8 cellular contexts compared by ENCODE assay signal in genomic region chr2:1140389-1141003, GRCh38.
DNase-seq lines count a peak whose midpoint lies in the region; ATAC-seq and TF ChIP-seq lines count a peak whose summit lies in the region.

No MANE protein-coding gene starts in this region.

- H3K9ac ChIP-seq in KMS-11 = no peak overlapping the region

- intact Hi-C loops in spleen (cut with DNase I; ENCODE audit: low total_unique reads) = no loop called here

- DNase-seq in AG04449 (ENCODE audit: low read depth, low spot score) = no peak
- DNase-seq in activated T-cell treated with anti-CD3 and anti-CD28 coated beads for 4 hours = peak; percentile 31
- no peak for DNase-seq in spleen
- DNase-seq in GF-D8 (lab: John Stamatoyannopoulos, UW) = no peak
- no peak for DNase-seq in HCEC 1CT

- WGBS in gastroesophageal sphincter (ENCODE audit: low coverage in 1 of 2), 2 donors = 38 to 50% methylated on average over 11 to 14 of the region's 17 CpGs
- 44 to 47% (median 45%) methylated on average over 17 of the region's 17 CpGs for WGBS in spleen, 5 donors

- no peak overlapping the region for H3K4me2 ChIP-seq in KMS-11

- H3K36me3 ChIP-seq in KMS-11 (ENCODE audit: insufficient read depth) = no peaks in the 10 kb centered on the region
- H3K36me3 ChIP-seq in gastroesophageal sphincter = no peaks in the 10 kb centered on the region
- no peaks in the 10 kb centered on the region for H3K36me3 ChIP-seq in spleen

- TF ChIP-seq CTCF in AG04449 (IDR thresholded peaks at IDR 0.05; ENCODE audit: insufficient read depth, low read length, missing control alignments) = peak; percentile 91
- peak; percentile 57 for TF ChIP-seq CTCF in KMS-11 (conservative IDR thresholded peaks at IDR 0.05; ENCODE audit: low read depth, low read length)
- TF ChIP-seq CTCF in gastroesophageal sphincter (IDR thresholded peaks at IDR 0.05) = peak in 3 of 4 experiments; percentile 10 to 78 (median 36)
- TF ChIP-seq CTCF in spleen (IDR thresholded peaks at IDR 0.05 in 8 of 11, conservative IDR thresholded peaks at IDR 0.05 in 3 of 11) = peak in 9 of 11 experiments; percentile 24 to 82 (median 75)

- H3K4me3 ChIP-seq in AG04449 (ENCODE audit: low read depth, low read length) (no peak overlapping the region), KMS-11 (IDR thresholded peaks at IDR 0.05; ENCODE audit: insufficient read depth, low read depth, low read length) (no peak overlapping the region), gastroesophageal sphincter (no peak overlapping the region), spleen (no peak overlapping the region)

- no peaks in the 10 kb centered on the region for H3K27me3 ChIP-seq in KMS-11 (ENCODE audit: insufficient read depth, low read depth)
- H3K27me3 ChIP-seq in gastroesophageal sphincter = peaks cover 5% of the 10 kb centered on the region
- H3K27me3 ChIP-seq in spleen (replicated peaks in 1 of 7) = peaks cover 0 to 4% (median 0%) of the 10 kb centered on the region in 7 donors

- CTCF ChIA-PET in AG04449 (lab: Yijun Ruan, JAX) = interaction anchor here (0.6 to 2.9 kb wide), 10 partner anchors 8 to 406 kb away, joined by 3 to 13 read pairs (median 4); no protein-coding TSS in a partner anchor

- H2AFZ ChIP-seq in KMS-11 (ENCODE audit: low read depth) = no peak overlapping the region

- no peaks in the 10 kb centered on the region for H3K9me3 ChIP-seq in gastroesophageal sphincter
- H3K9me3 ChIP-seq in spleen = peaks cover 0 to 9% (median 0%) of the 10 kb centered on the region in 8 donors

- no peaks in the 10 kb centered on the region for H3K4me1 ChIP-seq in KMS-11 (ENCODE audit: low read depth, poor library complexity, severe bottlenecking)
- H3K4me1 ChIP-seq in gastroesophageal sphincter = no peaks in the 10 kb centered on the region
- H3K4me1 ChIP-seq in spleen = peaks cover 0 to 10% (median 3%) of the 10 kb centered on the region in 6 donors

- no peaks in the 10 kb centered on the region for H4K20me1 ChIP-seq in KMS-11 (ENCODE audit: insufficient read depth)

- peak; percentile 86 for ATAC-seq in GM19043 (IDR thresholded peaks at IDR 0.05; ENCODE audit: low read depth, unreplicated experiment)
- no peak for ATAC-seq in gastroesophageal sphincter

- TF ChIP-seq POLR2A in gastroesophageal sphincter (IDR thresholded peaks at IDR 0.05) (no peak), spleen (IDR thresholded peaks at IDR 0.05) (no peak)

- no peak overlapping the region for H3K27ac ChIP-seq in KMS-11
- H3K27ac ChIP-seq in gastroesophageal sphincter = peak overlapping the region in 2 of 4 donors; percentile 42 to 52
- H3K27ac ChIP-seq in spleen = no peak overlapping the region

- no peaks in the 10 kb centered on the region for H3K79me2 ChIP-seq in KMS-11 (ENCODE audit: insufficient read depth, low read depth)

- no peak for TF ChIP-seq EP300 in gastroesophageal sphincter (IDR thresholded peaks at IDR 0.05)

- POLR2A ChIA-PET in AG04449 (lab: Yijun Ruan, JAX) = no interaction called here

Comparison
In these comparisons a context has a peak if more than half of its experiments do, and no peak if none do; other contexts are left out.
1. CTCF ChIP-seq: peak in every context shown above with its lines; median percentile 91 in AG04449; 75 in spleen; 57 in KMS-11; 36 in gastroesophageal sphincter.